19 cellular contexts compared by ENCODE assay signal in the genomic region with DNA sequence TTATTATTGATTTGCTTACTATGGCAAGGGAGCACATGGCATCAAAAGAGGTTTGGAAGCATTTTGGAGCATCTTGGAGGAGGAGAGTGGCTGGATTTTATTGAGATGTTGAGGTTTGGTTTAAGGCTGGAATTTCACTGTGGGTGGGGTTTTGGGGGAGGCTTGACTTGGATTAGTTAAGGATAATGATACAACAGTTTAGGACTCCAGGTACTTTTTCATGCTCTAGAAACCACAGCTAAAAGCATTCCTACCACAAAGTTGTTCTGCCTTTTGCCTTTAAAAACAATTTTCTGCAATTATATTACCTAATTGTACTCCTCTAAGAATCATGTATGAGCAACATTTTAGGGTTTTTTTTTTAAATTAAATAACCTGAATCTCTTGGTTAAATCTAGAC. TPM values are rescaled to one million over a fixed set of nuclear protein-coding genes. Genes with fewer than 3 reads are reported as not detected.
DNase-seq lines count a peak whose midpoint lies in the region; ATAC-seq and TF ChIP-seq lines count a peak whose summit lies in the region.
"Had no signal": no experiment of that assay in that cellular context is flagged by ENCODE, and none has a peak within 500 bp of the region (broad histone marks: within the 10 kb centered on the region; RNA-seq: fewer than 3 reads in every experiment).

No MANE protein-coding gene starts in this region.

- intact Hi-C loops in natural killer cell (cut with micrococcal nuclease) (loop anchor here (10.0 kb wide), 1 partner anchor 217 kb away; no protein-coding TSS in a partner anchor), dorsolateral prefrontal cortex (cut with DNase I) (no loop called here)

- DNase-seq in natural killer cell (no peak), amniotic epithelial cell (ENCODE audit: low read depth) (peak; percentile 68), epithelial cell of prostate (ENCODE audit: low read depth, low spot score) (no peak), NCI-H187 treated with DMSO at 0.1 percent for 48 hours (lab: John Stamatoyannopoulos, UW) (no peak), dorsolateral prefrontal cortex (no peak)
- no peak for DNase-seq in natural killer cell treated with Interleukin-12 subunit alpha and Interleukin-12 subunit beta and Interleukin-15 and Interleukin-18, amount 100 ng/mL, for 72 hours (ENCODE audit: low spot score)
- DNase-seq: NCI-H1092, NCI-H1436, NCI-H2029, NCI-H2227 treated with DMSO at 0.1 percent for 48 hours, NCI-H510A, SIG-M5 had no signal

- peaks cover 34 to 45% of the 10 kb centered on the region in 2 donors for H3K4me1 Mint-ChIP-seq in natural killer cell
- peaks cover 38 to 53% of the 10 kb centered on the region in 2 donors for H3K4me1 Mint-ChIP-seq in natural killer cell treated with Interleukin-12 subunit alpha and Interleukin-12 subunit beta and Interleukin-15 and Interleukin-18, amount 100 ng/mL, for 72 hours (ENCODE audit: low read depth in 2 of 2)

- TF ChIP-seq CTCF in natural killer cell (IDR thresholded peaks at IDR 0.05), result no peak
- no peak for TF ChIP-seq CTCF in dorsolateral prefrontal cortex (IDR thresholded peaks at IDR 0.05 in 54 of 56, conservative IDR thresholded peaks at IDR 0.05 in 2 of 56; ENCODE audit: low read depth in 1 of 56, partially characterized antibody in 56 of 56)

- peaks cover 29 to 47% of the 10 kb centered on the region in 2 donors for H3K27me3 Mint-ChIP-seq in natural killer cell (ENCODE audit: low read depth in 2 of 2)
- H3K27me3 Mint-ChIP-seq in natural killer cell treated with Interleukin-12 subunit alpha and Interleukin-12 subunit beta and Interleukin-15 and Interleukin-18, amount 100 ng/mL, for 72 hours, result peaks cover 18 to 34% of the 10 kb centered on the region in 2 donors

- H3K27ac ChIP-seq in epithelial cell of prostate (peak overlapping the region; percentile 76), dorsolateral prefrontal cortex (peak overlapping the region in 25 of 59 donors; percentile 2 to 93 (median 44))
- H3K27ac ChIP-seq: A549 had no signal

- H3K4me3 Mint-ChIP-seq in natural killer cell, result peak overlapping the region; percentile 6
- H3K4me3 Mint-ChIP-seq in natural killer cell treated with Interleukin-12 subunit alpha and Interleukin-12 subunit beta and Interleukin-15 and Interleukin-18, amount 100 ng/mL, for 72 hours, result no peak overlapping the region
- H3K4me3 Mint-ChIP-seq: B cell, CD14-positive monocyte had no signal

- no peaks in the 10 kb centered on the region for H3K9me3 Mint-ChIP-seq in natural killer cell
- no peaks in the 10 kb centered on the region for H3K9me3 Mint-ChIP-seq in natural killer cell treated with Interleukin-12 subunit alpha and Interleukin-12 subunit beta and Interleukin-15 and Interleukin-18, amount 100 ng/mL, for 72 hours

- H3K4me3 ChIP-seq in dorsolateral prefrontal cortex, result peak overlapping the region in 1 of 59 donors; percentile 9
- H3K4me3 ChIP-seq: A549 had no signal

- ATAC-seq in natural killer cell (no peak), HG02588 (IDR thresholded peaks at IDR 0.05; ENCODE audit: unreplicated experiment) (no peak), HG03521 (IDR thresholded peaks at IDR 0.05; ENCODE audit: unreplicated experiment) (no peak)
- ATAC-seq in natural killer cell treated with Interleukin-12 subunit alpha and Interleukin-12 subunit beta and Interleukin-15 and Interleukin-18, amount 100 ng/mL, for 72 hours, result no peak
- ATAC-seq: A549, HCT116, Panc1 had no signal

- H3K36me3 Mint-ChIP-seq in natural killer cell, result no peaks in the 10 kb centered on the region
- H3K36me3 Mint-ChIP-seq in natural killer cell treated with Interleukin-12 subunit alpha and Interleukin-12 subunit beta and Interleukin-15 and Interleukin-18, amount 100 ng/mL, for 72 hours, result no peaks in the 10 kb centered on the region

- H3K27me3 ChIP-seq in dorsolateral prefrontal cortex, result no peaks in the 10 kb centered on the region

- H3K27ac Mint-ChIP-seq in natural killer cell, result peak overlapping the region in 1 of 2 donors; percentile 74
- H3K27ac Mint-ChIP-seq in natural killer cell treated with Interleukin-12 subunit alpha and Interleukin-12 subunit beta and Interleukin-15 and Interleukin-18, amount 100 ng/mL, for 72 hours, result no peak overlapping the region
- H3K27ac Mint-ChIP-seq: B cell, CD14-positive monocyte had no signal

RNA-seq across cellular contexts. Expression of a gene that starts 5.0 kb away (rescaled TPM):
- total RNA-seq in natural killer cell, result 1 to 10 TPM in 1 of 3 donors, under 1 TPM in 2; 0.25 to 2.0 (median 0.52) TPM
- total RNA-seq in natural killer cell treated with Interleukin-12 subunit alpha and Interleukin-12 subunit beta and Interleukin-15 and Interleukin-18, amount 100 ng/mL, for 72 hours, result under 1 TPM; 0.42 to 0.57 TPM
- 10 to 100 TPM in 13 of 120 experiments, 1 to 10 TPM in 107; 3.1 to 13.5 (median 7.1) TPM for total RNA-seq in dorsolateral prefrontal cortex
- total RNA-seq: B cell had no signal
